Comparison of ENCODE assay signal across 9 cellular contexts in genomic region chr9:32350682-32351081, GRCh38. TPM values are rescaled to one million over a fixed set of nuclear protein-coding genes. Genes with fewer than 3 reads are reported as not detected.
DNase-seq lines count a peak whose midpoint lies in the region; ATAC-seq and TF ChIP-seq lines count a peak whose summit lies in the region.
"Had no signal": no experiment of that assay in that cellular context is flagged by ENCODE, and none has a peak within 500 bp of the region (broad histone marks: within the 10 kb centered on the region; RNA-seq: fewer than 3 reads in every experiment).

No MANE protein-coding gene starts in this region.

- no peaks in the 10 kb centered on the region for H3K9me3 ChIP-seq in body of pancreas

- no peaks in the 10 kb centered on the region for H3K36me3 Mint-ChIP-seq in nephron (ENCODE audit: low read depth)
- H3K36me3 Mint-ChIP-seq in stimulated activated naive B cell treated with anti-CD40 and anti-IgM and Interleukin-4, amounts not matched to agents 10 μg/mL and 1 μg/mL and 100 μg/mL, for 72 hours = no peaks in the 10 kb centered on the region

- CTCF ChIA-PET in GM10248 (lab: Yijun Ruan, JAX) = no interaction called here

- H3K4me1 ChIP-seq in body of pancreas = no peaks in the 10 kb centered on the region

- H3K27me3 Mint-ChIP-seq in nephron (ENCODE audit: low read depth) = no peaks in the 10 kb centered on the region
- no peaks in the 10 kb centered on the region for H3K27me3 Mint-ChIP-seq in stimulated activated naive B cell treated with anti-CD40 and anti-IgM and Interleukin-4, amounts not matched to agents 10 μg/mL and 1 μg/mL and 100 μg/mL, for 72 hours

- intact Hi-C loops in body of pancreas (cut with DNase I) = no loop called here

- H3K4me3 ChIP-seq in body of pancreas = no peak overlapping the region

- no peak for ATAC-seq in body of pancreas
- ATAC-seq in stimulated activated naive B cell treated with anti-CD40 and anti-IgM and Interleukin-4, amounts not matched to agents 10 μg/mL and 1 μg/mL and 100 μg/mL, for 72 hours (replicated peaks) = no peak
- ATAC-seq in GM19397 (IDR thresholded peaks at IDR 0.05; ENCODE audit: unreplicated experiment) = no peak
- ATAC-seq in GM18867 (IDR thresholded peaks at IDR 0.05; ENCODE audit: unreplicated experiment) = no peak

- peak; percentile 26 for TF ChIP-seq CTCF in GM10248 (IDR thresholded peaks at IDR 0.05; ENCODE audit: control extremely low read depth, extremely low read depth, low read depth, missing control alignments)
- TF ChIP-seq CTCF in body of pancreas (IDR thresholded peaks at IDR 0.05) = peak in 5 of 7 experiments; percentile 8 to 28 (median 21)
- peak; percentile 35 to 60 (median 35) for TF ChIP-seq CTCF in nephron (IDR thresholded peaks at IDR 0.05; ENCODE audit: unreplicated experiment in 3 of 3)

- H3K27me3 ChIP-seq in body of pancreas = no peaks in the 10 kb centered on the region

- peak overlapping the region in 1 of 3 experiments; percentile 38 for H3K27ac Mint-ChIP-seq in nephron
- H3K27ac Mint-ChIP-seq in stimulated activated naive B cell treated with anti-CD40 and anti-IgM and Interleukin-4, amounts not matched to agents 10 μg/mL and 1 μg/mL and 100 μg/mL, for 72 hours = no peak overlapping the region

- POLR2A ChIA-PET in GM10248 (lab: Yijun Ruan, JAX) = no interaction called here

- no peak for DNase-seq in GM10248 (ENCODE audit: extremely low spot score)
- peak; percentile 2 for DNase-seq in NCI-H128 (lab: John Stamatoyannopoulos, UW; ENCODE audit: unreplicated experiment)
- DNase-seq in body of pancreas = no peak
- DNase-seq in stimulated activated naive B cell treated with anti-CD40 and anti-IgM and Interleukin-4, amounts not matched to agents 10 μg/mL and 1 μg/mL and 100 μg/mL, for 72 hours = no peak
- DNase-seq in COLO668 (lab: John Stamatoyannopoulos, UW; ENCODE audit: unreplicated experiment) = no peak
- DNase-seq: activated CD8-positive, alpha-beta memory T cell treated with anti-CD3 and anti-CD28 coated beads, Interleukin-2, amount 50 U/mL, for 4 hours had no signal

- no peak overlapping the region for H3K27ac ChIP-seq in body of pancreas

- H3K4me3 Mint-ChIP-seq in nephron = no peak overlapping the region
- H3K4me3 Mint-ChIP-seq in stimulated activated naive B cell treated with anti-CD40 and anti-IgM and Interleukin-4, amounts not matched to agents 10 μg/mL and 1 μg/mL and 100 μg/mL, for 72 hours = no peak overlapping the region

- no peaks in the 10 kb centered on the region for H3K36me3 ChIP-seq in body of pancreas (replicated peaks in 1 of 2; ENCODE audit: insufficient read depth in 1 of 2, low read depth in 2 of 2)

- no peak for TF ChIP-seq POLR2A in body of pancreas (IDR thresholded peaks at IDR 0.05)

- H3K9me3 Mint-ChIP-seq in nephron = no peaks in the 10 kb centered on the region
- H3K9me3 Mint-ChIP-seq in stimulated activated naive B cell treated with anti-CD40 and anti-IgM and Interleukin-4, amounts not matched to agents 10 μg/mL and 1 μg/mL and 100 μg/mL, for 72 hours = no peaks in the 10 kb centered on the region

- no peaks in the 10 kb centered on the region for H3K4me1 Mint-ChIP-seq in nephron
- no peaks in the 10 kb centered on the region for H3K4me1 Mint-ChIP-seq in stimulated activated naive B cell treated with anti-CD40 and anti-IgM and Interleukin-4, amounts not matched to agents 10 μg/mL and 1 μg/mL and 100 μg/mL, for 72 hours

RNA-seq across cellular contexts. Expression of gene ACO1, which starts 33.8 kb away (rescaled TPM):
- total RNA-seq in body of pancreas = 10 to 100 TPM; 48.8 to 51.1 TPM
